9 cellular contexts compared by ENCODE assay signal in genomic region chr3:129824926-129825541, GRCh38.
DNase-seq lines count a peak whose midpoint lies in the region; ATAC-seq and TF ChIP-seq lines count a peak whose summit lies in the region.
"Had no signal": no experiment of that assay in that cellular context is flagged by ENCODE, and none has a peak within 500 bp of the region (broad histone marks: within the 10 kb centered on the region; RNA-seq: fewer than 3 reads in every experiment).

No MANE protein-coding gene starts in this region.

- peak; percentile 73 for TF ChIP-seq CTCF in nephron progenitor cell (IDR thresholded peaks at IDR 0.05)

- no peaks in the 10 kb centered on the region for H3K27me3 Mint-ChIP-seq in nephron progenitor cell (ENCODE audit: low read depth, poor library complexity)

- H3K36me3 Mint-ChIP-seq in nephron progenitor cell (ENCODE audit: low read depth) = peaks cover 5% of the 10 kb centered on the region

- peak; percentile 9 for DNase-seq in DMS 273 treated with DMSO at 0.1 percent for 48 hours (lab: John Stamatoyannopoulos, UW)
- peak; percentile 32 for DNase-seq in HCEC 1CT
- DNase-seq in NCI-H460 (ENCODE audit: extremely low read depth, low read depth) = peak; percentile 51
- peak; percentile 36 to 55 for DNase-seq in activated CD4-positive, alpha-beta T cell treated with anti-CD3 and anti-CD28 coated beads for 4 hours
- DNase-seq in nephron progenitor cell = peak; percentile 56
- no peak for DNase-seq in NCI-H1048 (lab: John Stamatoyannopoulos, UW)

- H3K4me3 Mint-ChIP-seq in nephron progenitor cell = no peak overlapping the region

- peak; percentile 62 for ATAC-seq in esophagus mucosa
- no peak for ATAC-seq in GM21390 (IDR thresholded peaks at IDR 0.05; ENCODE audit: unreplicated experiment)

- no peaks in the 10 kb centered on the region for H3K9me3 Mint-ChIP-seq in nephron progenitor cell
- H3K9me3 Mint-ChIP-seq: activated naive CD4-positive, alpha-beta T cell treated with anti-CD3 and anti-CD28 coated beads, Interleukin-2, amount 50 U/mL, for 72 hours had no signal

- peaks cover 22% of the 10 kb centered on the region for H3K4me1 Mint-ChIP-seq in nephron progenitor cell

- H3K27ac Mint-ChIP-seq in nephron progenitor cell = no peak overlapping the region
- H3K27ac Mint-ChIP-seq: activated naive CD4-positive, alpha-beta T cell treated with anti-CD3 and anti-CD28 coated beads, Interleukin-2, amount 50 U/mL, for 72 hours had no signal
